9 cellular contexts compared by ENCODE assay signal in the genomic region with DNA sequence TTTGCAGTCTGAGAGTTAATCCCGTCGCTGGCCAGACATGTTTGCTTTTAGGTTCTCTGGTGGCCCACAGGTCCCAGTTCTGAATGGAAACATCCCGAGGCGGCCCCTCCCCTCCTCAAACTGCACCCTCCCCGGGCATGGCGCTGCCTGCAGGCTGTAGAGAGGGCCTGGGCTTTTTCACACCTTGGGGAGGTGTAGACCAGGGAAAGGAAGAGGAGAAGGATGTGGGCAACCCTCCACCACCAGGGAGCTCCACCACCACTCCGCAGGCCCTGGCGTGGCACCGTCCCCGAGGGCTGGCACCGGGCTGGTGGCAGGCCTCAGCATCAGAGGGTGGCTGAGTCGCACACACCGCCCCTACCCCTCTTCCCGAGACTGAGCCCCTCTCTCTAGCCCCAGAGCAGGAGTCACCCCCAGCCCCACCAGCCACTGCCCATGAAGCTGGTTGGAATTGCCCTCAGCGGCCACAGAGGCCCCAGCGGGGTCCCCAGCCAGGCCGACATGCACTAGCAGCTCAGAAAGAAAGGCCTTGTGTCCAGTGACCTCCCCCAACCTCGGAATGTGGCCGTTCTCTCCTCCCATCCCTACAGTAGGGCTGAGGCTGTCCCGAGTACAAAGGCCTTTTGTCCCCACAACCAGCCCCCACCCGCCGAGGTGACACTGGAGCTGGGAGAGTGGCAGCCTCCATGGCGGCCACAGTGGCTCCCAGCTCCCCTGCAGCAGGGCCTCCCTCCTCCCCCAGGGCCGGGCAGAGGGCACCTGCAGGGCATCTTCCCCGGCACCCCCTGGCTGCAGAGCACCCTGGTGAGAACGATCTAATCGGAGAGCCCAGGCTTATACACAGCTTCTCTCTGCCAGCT. TPM values are rescaled to one million over a fixed set of nuclear protein-coding genes. Genes with fewer than 3 reads are reported as not detected.
A peak's percentile ranks its signal among the peaks of the same experiment; 100 is the strongest.
DNase-seq lines count a peak whose midpoint lies in the region; ATAC-seq, FAIRE-seq and TF ChIP-seq lines count a peak whose summit lies in the region.
"Had no signal": no experiment of that assay in that cellular context is flagged by ENCODE, and none has a peak within 500 bp of the region (broad histone marks: within the 10 kb centered on the region; RNA-seq: fewer than 3 reads in every experiment).

No MANE protein-coding gene starts in this region.

- TF ChIP-seq POLR2A in H1 (IDR thresholded peaks at IDR 0.05; ENCODE audit: control extremely low read depth in 1 of 2, low read depth in 2 of 2, low read length in 2 of 2) = no peak

- TF ChIP-seq EP300 in H1 (IDR thresholded peaks at IDR 0.05; ENCODE audit: borderline replicate concordance in 1 of 2, low read depth in 2 of 2, low read length in 2 of 2) = no peak

- peak overlapping the region; percentile 0 for H3K18ac ChIP-seq in H1 (ENCODE audit: extremely low read depth, low read length)

- TF ChIP-seq RAD21 in H1 (IDR thresholded peaks at IDR 0.05 in 1 of 2, conservative IDR thresholded peaks at IDR 0.05 in 1 of 2; ENCODE audit: low read depth in 2 of 2, low read length in 2 of 2) = peak; percentile 12 to 39; a peak in 2 of 4 replicates

- H3K4me2 ChIP-seq in H1 (ENCODE audit: insufficient read depth in 1 of 2, low read depth in 2 of 2, low read length in 2 of 2) = no peak overlapping the region; a peak in 1 of 4 replicates

- no peak for FAIRE-seq in H1 (lab: Jason Lieb, UNC)
- FAIRE-seq: G401.6 had no signal

- H3K36me3 Mint-ChIP-seq in naive thymus-derived CD8-positive, alpha-beta T cell = no peaks in the 10 kb centered on the region

- no peak overlapping the region for H2BK120ac ChIP-seq in H1 (replicated peaks; ENCODE audit: low read depth, low read length)

- peaks cover 0 to 14% (median 9%) of the 10 kb centered on the region in 4 experiments; a peak in 6 of 7 replicates for H3K4me1 ChIP-seq in H1 (replicated peaks in 1 of 4; ENCODE audit: control insufficient read depth in 3 of 4, insufficient read depth in 4 of 4, low read length in 3 of 4)

- H3K4me3 ChIP-seq in WERI-Rb-1 (ENCODE audit: low read depth, low read length) (no peak overlapping the region), H1 (ENCODE audit: extremely low read depth in 1 of 4, insufficient read depth in 2 of 4, low read depth in 3 of 4, low read length in 4 of 4) (no peak overlapping the region)

- 0 out of 2 replicates have a peak overlapping the region, but pooled peaks have one; percentile 72 for H2BK20ac ChIP-seq in H1 (ENCODE audit: low read length)

- peaks cover 15 to 37% (median 20%) of the 10 kb centered on the region in 4 donors for H3K4me1 Mint-ChIP-seq in naive thymus-derived CD8-positive, alpha-beta T cell

- H3K4me3 Mint-ChIP-seq in naive thymus-derived CD8-positive, alpha-beta T cell = peak overlapping the region in 7 of 10 donors; percentile 28 to 68 (median 49)

- H3K27me3 ChIP-seq in WERI-Rb-1 (ENCODE audit: insufficient read depth, low read depth, severe bottlenecking) (no peaks in the 10 kb centered on the region), H1 (replicated peaks in 1 of 4; ENCODE audit: control insufficient read depth in 3 of 4, extremely low read depth in 1 of 4, insufficient read depth in 3 of 4, low read length in 3 of 4) (no peaks in the 10 kb centered on the region)

- H3K4ac ChIP-seq in H1 (replicated peaks; ENCODE audit: insufficient read length, low read depth, low read length) = no peak overlapping the region

- peak overlapping the region; percentile 8 for H3K27ac ChIP-seq in WERI-Rb-1
- no peak overlapping the region for H3K27ac ChIP-seq in H1 (ENCODE audit: low read depth, low read length)

- peaks cover 0 to 7% (median 0%) of the 10 kb centered on the region in 5 donors for H3K27me3 Mint-ChIP-seq in naive thymus-derived CD8-positive, alpha-beta T cell

- H3K79me1 ChIP-seq in H1 (ENCODE audit: low read depth, low read length) = peaks cover 2% of the 10 kb centered on the region; the same call in 1 of the 2 replicates

- H3K56ac ChIP-seq in H1 (replicated peaks; ENCODE audit: insufficient read length, low read depth, low read length) = no peak overlapping the region

- H2BK15ac ChIP-seq in H1 (ENCODE audit: low read length) = no peak overlapping the region

- WGBS in H1 (ENCODE audit: extremely low coverage in 1 of 2, insufficient coverage in 1 of 2, insufficient read length in 1 of 2, insufficient replicate concordance in 2 of 2, low coverage in 1 of 2, low lambda C conversion rate in 2 of 2, missing lambda C conversion rate in 1 of 2), 2 experiments = 74% methylated on average over 27 of the region's 27 CpGs; no CpG with 5 or more reads in 1 of the 2 experiments

- peak overlapping the region; percentile 50 for H2BK12ac ChIP-seq in H1 (ENCODE audit: low read depth, low read length)

- H3K23me2 ChIP-seq in H1 (ENCODE audit: low read depth, low read length) = peaks cover 6% of the 10 kb centered on the region; the same call in 1 of the 2 replicates

- H3K27ac Mint-ChIP-seq in naive thymus-derived CD8-positive, alpha-beta T cell = peak overlapping the region in 7 of 10 donors; percentile 59 to 90 (median 79)

- no peak overlapping the region; the same call in 1 of the 2 replicates for H2AFZ ChIP-seq in H1 (ENCODE audit: low read length)

- no peak overlapping the region for H3K14ac ChIP-seq in H1 (ENCODE audit: insufficient read length)

- TF ChIP-seq CTCF in WERI-Rb-1 (IDR thresholded peaks at IDR 0.05; ENCODE audit: low read depth, low read length) (peak; percentile 40; the same call in 1 of the 2 replicates), H1 (IDR thresholded peaks at IDR 0.05; ENCODE audit: control extremely low read depth in 1 of 3, insufficient read depth in 1 of 3, low read depth in 1 of 3, low read length in 3 of 3) (peak; percentile 18 to 52 (median 45); a peak in 3 of 4 replicates)

- no peak overlapping the region for H3K23ac ChIP-seq in H1 (ENCODE audit: insufficient read length)

- peak overlapping the region; percentile 73 for H4K91ac ChIP-seq in H1 (replicated peaks; ENCODE audit: insufficient read length, low read length)

- H3K9ac ChIP-seq in H1 (replicated peaks in 1 of 4; ENCODE audit: extremely low read depth in 1 of 4, low read depth in 3 of 4, low read length in 3 of 4) = no peak overlapping the region

- H4K5ac ChIP-seq in H1 (ENCODE audit: insufficient read length, low read depth, low read length) = no peak overlapping the region

- H4K8ac ChIP-seq in H1 (ENCODE audit: extremely low read depth, insufficient read depth, low read length) = peak overlapping the region; percentile 22; the same call in 1 of the 2 replicates

- H2BK5ac ChIP-seq in H1 (ENCODE audit: low read depth, low read length) = peak overlapping the region; percentile 49; the same call in 1 of the 2 replicates

- ATAC-seq in naive thymus-derived CD8-positive, alpha-beta T cell = peak; percentile 98
- ATAC-seq in HG03565 (IDR thresholded peaks at IDR 0.05; ENCODE audit: unreplicated experiment) = no peak

- no peaks in the 10 kb centered on the region for H3K9me3 ChIP-seq in WERI-Rb-1 (ENCODE audit: severe bottlenecking)
- H3K9me3 ChIP-seq in H1 (ENCODE audit: insufficient read depth in 2 of 2, low read depth in 1 of 2, low read length in 1 of 2) = no peaks in the 10 kb centered on the region

- CTCF ChIA-PET in H1 (lab: Charles Lee; ENCODE audit: partially characterized antibody) = interaction anchor here (0.7 to 2.4 kb wide), 20 partner anchors 8 to 102 kb away, joined by 3 to 26 read pairs (median 4); no protein-coding TSS in a partner anchor

- H3K36me3 ChIP-seq in WERI-Rb-1 (no peaks in the 10 kb centered on the region), H1 (ENCODE audit: control insufficient read depth in 2 of 4, insufficient read depth in 4 of 4, low read length in 3 of 4) (no peaks in the 10 kb centered on the region)

- POLR2A ChIA-PET in H1 (lab: Charles Lee; ENCODE audit: partially characterized antibody) = interaction anchor here (0.9 to 10.2 kb wide), 7 partner anchors 14 to 43 kb away, joined by 3 to 94 read pairs (median 3); no protein-coding TSS in a partner anchor
- POLR2A ChIA-PET in naive thymus-derived CD8-positive, alpha-beta T cell (lab: Charles Lee) = interaction anchor here (0.6 to 1.7 kb wide), 11 partner anchors 8 to 87 kb away, joined by 3 to 13 read pairs (median 4); a partner anchor contains a TSS

- H3K79me2 ChIP-seq in H1 (ENCODE audit: control insufficient read depth in 1 of 2, insufficient read depth in 2 of 2, low read length in 2 of 2) = no peaks in the 10 kb centered on the region

- peak; percentile 59 for DNase-seq in activated T-cell treated with anti-CD3 and anti-CD28 coated beads, Interleukin-2, amount 50 U/mL, for 1 hour
- DNase-seq in activated T-cell treated with anti-CD3 and anti-CD28 coated beads for 4 hours (no peak), WERI-Rb-1 (no peak), H1 (ENCODE audit: low read depth in 1 of 2, low spot score in 2 of 2) (no peak), NCI-H2171 treated with DMSO at 0.1 percent for 48 hours (lab: John Stamatoyannopoulos, UW) (no peak), RKO (ENCODE audit: low spot score) (no peak)
- peak in 8 of 10 donors; percentile 31 to 79 (median 52) for DNase-seq in naive thymus-derived CD8-positive, alpha-beta T cell

- no peaks in the 10 kb centered on the region for H3K9me3 Mint-ChIP-seq in naive thymus-derived CD8-positive, alpha-beta T cell

- no peak overlapping the region for H2AK5ac ChIP-seq in H1 (ENCODE audit: low read depth, low read length)

- peaks cover 2 to 6% of the 10 kb centered on the region in 2 experiments for H4K20me1 ChIP-seq in H1 (replicated peaks in 1 of 2; ENCODE audit: control insufficient read depth in 1 of 2, insufficient read depth in 2 of 2, low read length in 2 of 2)

RNA-seq across cellular contexts. Expression of a gene that starts 23.5 kb away (rescaled TPM):
- 54.0 and 59.5 TPM in 2 replicates for total RNA-seq in H1 (2021; fragmentation: NEBNext Ultra II Directional; extraction: Animal tissue kit (Norgen Biotek cat#: 25700))
- polyA plus RNA-seq in H1 (2011; rRNA removed) = 29.1 and 42.3 TPM in 2 replicates
- polyA plus RNA-seq in H1 (2011; cell fraction: cytosol; rRNA removed) = 28.5 TPM
- 143 TPM for polyA plus RNA-seq in H1 (2011; cell fraction: nucleus; rRNA removed)
- 27.3 to 49.9 TPM (median 47.0 TPM) in 4 replicates for polyA plus RNA-seq in H1 (2012, experiment 1 of 2)
- 33.6 TPM for polyA plus RNA-seq in H1 (2012, experiment 2 of 2)
- polyA plus RNA-seq in H1 (2013, experiment 1 of 2) = 36.0 TPM
- 32.6 TPM for polyA plus RNA-seq in H1 (2013, experiment 2 of 2)
- 12.8 and 15.1 TPM in 2 replicates for polyA minus RNA-seq in H1 (2011; rRNA and poly(A)+ RNA removed)
- 22.1 TPM for polyA minus RNA-seq in H1 (2011; cell fraction: cytosol; rRNA and poly(A)+ RNA removed)
- polyA minus RNA-seq in H1 (2011; cell fraction: nucleus; rRNA and poly(A)+ RNA removed) = 27.8 TPM
- 100 to 1,000 TPM; 114 to 121 TPM for total RNA-seq in naive thymus-derived CD8-positive, alpha-beta T cell
- 1 to 10 TPM; 1.8 to 7.6 (median 5.1) TPM for polyA plus RNA-seq in naive thymus-derived CD8-positive, alpha-beta T cell

RNA-seq across cellular contexts. Expression of a gene that starts 58.1 kb away (rescaled TPM):
- 7.9 and 8.9 TPM in 2 replicates for total RNA-seq in H1 (2021; fragmentation: NEBNext Ultra II Directional; extraction: Animal tissue kit (Norgen Biotek cat#: 25700))
- polyA plus RNA-seq in H1 (2011; rRNA removed) = 7.1 and 9.4 TPM in 2 replicates
- 12.8 TPM for polyA plus RNA-seq in H1 (2011; cell fraction: cytosol; rRNA removed)
- 43.4 TPM for polyA plus RNA-seq in H1 (2011; cell fraction: nucleus; rRNA removed)
- 8.2 to 15.0 TPM (median 11.8 TPM) in 4 replicates for polyA plus RNA-seq in H1 (2012, experiment 1 of 2)
- polyA plus RNA-seq in H1 (2012, experiment 2 of 2) = 9.8 TPM
- 6.2 TPM for polyA plus RNA-seq in H1 (2013, experiment 1 of 2)
- polyA plus RNA-seq in H1 (2013, experiment 2 of 2) = 5.8 TPM
- 3.2 and 7.1 TPM in 2 replicates for polyA minus RNA-seq in H1 (2011; rRNA and poly(A)+ RNA removed)
- 2.6 TPM for polyA minus RNA-seq in H1 (2011; cell fraction: cytosol; rRNA and poly(A)+ RNA removed)
- 11.0 TPM for polyA minus RNA-seq in H1 (2011; cell fraction: nucleus; rRNA and poly(A)+ RNA removed)
- total RNA-seq in naive thymus-derived CD8-positive, alpha-beta T cell = 1 to 10 TPM; 5.1 to 5.5 TPM
- polyA plus RNA-seq in naive thymus-derived CD8-positive, alpha-beta T cell = 1 to 10 TPM in 2 of 3 donors, under 1 TPM in 1; 0.61 to 3.1 (median 1.4) TPM

Comparison
In these comparisons a context has a peak if more than half of its experiments do, and no peak if none do; other contexts are left out.
1. DNase-seq: peak in activated T-cell treated with anti-CD3 and anti-CD28 coated beads, Interleukin-2, amount 50 U/mL, for 1 hour (single experiment) and naive thymus-derived CD8-positive, alpha-beta T cell (8 of 10); none in activated T-cell treated with anti-CD3 and anti-CD28 coated beads for 4 hours (single experiment), WERI-Rb-1 (single experiment), H1 (0 of 2), NCI-H2171 treated with DMSO at 0.1 percent for 48 hours (single experiment) and RKO (single experiment).